ENCODE assay signal across 8 cellular contexts in genomic region chr15:90932660-90932991, GRCh38. TPM values are rescaled to one million over a fixed set of nuclear protein-coding genes. Genes with fewer than 3 reads are reported as not detected.
DNase-seq lines count a peak whose midpoint lies in the region; ATAC-seq, FAIRE-seq and TF ChIP-seq lines count a peak whose summit lies in the region.

No MANE protein-coding gene starts in this region.

- TF ChIP-seq EP300 in suprapubic skin (IDR thresholded peaks at IDR 0.05), result no peak

- no peaks in the 10 kb centered on the region for H3K27me3 Mint-ChIP-seq in T-helper 2 cell treated with Interferon-gamma antibody and Interleukin-4, amounts not matched to agents 5 μg/mL and 100 μg/mL, for 36 hours (ENCODE audit: low read depth)
- no peaks in the 10 kb centered on the region for H3K27me3 Mint-ChIP-seq in activated naive CD8-positive, alpha-beta T cell treated with anti-CD3 and anti-CD28 coated beads for 36 hours

- FAIRE-seq in H54 (lab: Jason Lieb, UNC), result no peak

- H3K9me3 ChIP-seq in liver (ENCODE audit: control insufficient read depth in 4 of 4, low read length in 3 of 4) (no peaks in the 10 kb centered on the region), suprapubic skin (no peaks in the 10 kb centered on the region)

- H3K9me3 Mint-ChIP-seq in T-helper 2 cell treated with Interferon-gamma antibody and Interleukin-4, amounts not matched to agents 5 μg/mL and 100 μg/mL, for 36 hours, result no peaks in the 10 kb centered on the region
- no peaks in the 10 kb centered on the region for H3K9me3 Mint-ChIP-seq in activated naive CD8-positive, alpha-beta T cell treated with anti-CD3 and anti-CD28 coated beads for 36 hours

- no peak overlapping the region for H3K9ac ChIP-seq in liver (ENCODE audit: low read depth in 1 of 2, low read length in 2 of 2)

- ATAC-seq in HG02884 (IDR thresholded peaks at IDR 0.05; ENCODE audit: unreplicated experiment), result no peak
- no peak for ATAC-seq in GM18861 (IDR thresholded peaks at IDR 0.05; ENCODE audit: unreplicated experiment)

- H3K27me3 ChIP-seq in liver (ENCODE audit: control insufficient read depth in 4 of 4, insufficient read depth in 4 of 4, low read length in 3 of 4) (no peaks in the 10 kb centered on the region), suprapubic skin (no peaks in the 10 kb centered on the region)

- no peaks in the 10 kb centered on the region for H3K36me3 ChIP-seq in liver (ENCODE audit: control insufficient read depth in 4 of 4, insufficient read depth in 3 of 4, low read depth in 1 of 4, low read length in 3 of 4)
- H3K36me3 ChIP-seq in suprapubic skin, result peaks cover 5% of the 10 kb centered on the region

- 19% methylated on average over 5 of the region's 5 CpGs for WGBS in liver
- 16% methylated on average over 4 of the region's 5 CpGs for WGBS in suprapubic skin

- H3K27ac ChIP-seq in liver (ENCODE audit: low read depth in 1 of 2, low read length in 2 of 2), result peak overlapping the region; percentile 93 to 94
- H3K27ac ChIP-seq in suprapubic skin, result peak overlapping the region; percentile 82

- H3K4me1 ChIP-seq in liver (ENCODE audit: control insufficient read depth in 4 of 4, insufficient read depth in 4 of 4, low read length in 3 of 4) (peaks cover 2 to 51% (median 32%) of the 10 kb centered on the region in 4 donors), suprapubic skin (peaks cover 72% of the 10 kb centered on the region)

- peak overlapping the region; percentile 100 for H3K4me3 Mint-ChIP-seq in T-helper 2 cell treated with Interferon-gamma antibody and Interleukin-4, amounts not matched to agents 5 μg/mL and 100 μg/mL, for 36 hours
- peak overlapping the region; percentile 98 for H3K4me3 Mint-ChIP-seq in activated naive CD8-positive, alpha-beta T cell treated with anti-CD3 and anti-CD28 coated beads for 36 hours

- H3K4me3 ChIP-seq in liver (ENCODE audit: low read depth in 1 of 3, low read length in 3 of 3) (peak overlapping the region in 1 of 3 donors; percentile 74), suprapubic skin (peak overlapping the region; percentile 64)

- no peak for TF ChIP-seq RAD21 in liver (IDR thresholded peaks at IDR 0.05)

- H3K4me1 Mint-ChIP-seq in T-helper 2 cell treated with Interferon-gamma antibody and Interleukin-4, amounts not matched to agents 5 μg/mL and 100 μg/mL, for 36 hours (ENCODE audit: low read depth), result peaks cover 52% of the 10 kb centered on the region
- peaks cover 49% of the 10 kb centered on the region for H3K4me1 Mint-ChIP-seq in activated naive CD8-positive, alpha-beta T cell treated with anti-CD3 and anti-CD28 coated beads for 36 hours

- TF ChIP-seq CTCF in liver (IDR thresholded peaks at IDR 0.05; ENCODE audit: low read depth, low read length, missing input control), result no peak
- TF ChIP-seq CTCF in suprapubic skin (IDR thresholded peaks at IDR 0.05), result no peak

- no peak for TF ChIP-seq POLR2A in suprapubic skin (IDR thresholded peaks at IDR 0.05)
- no peak for TF ChIP-seq POLR2A in H54 (IDR thresholded peaks at IDR 0.05; ENCODE audit: low read depth, low read length)

- peaks cover 17% of the 10 kb centered on the region for H3K36me3 Mint-ChIP-seq in T-helper 2 cell treated with Interferon-gamma antibody and Interleukin-4, amounts not matched to agents 5 μg/mL and 100 μg/mL, for 36 hours (ENCODE audit: low read depth)
- H3K36me3 Mint-ChIP-seq in activated naive CD8-positive, alpha-beta T cell treated with anti-CD3 and anti-CD28 coated beads for 36 hours, result peaks cover 16% of the 10 kb centered on the region

- peak overlapping the region; percentile 100 for H3K27ac Mint-ChIP-seq in T-helper 2 cell treated with Interferon-gamma antibody and Interleukin-4, amounts not matched to agents 5 μg/mL and 100 μg/mL, for 36 hours
- H3K27ac Mint-ChIP-seq in activated naive CD8-positive, alpha-beta T cell treated with anti-CD3 and anti-CD28 coated beads for 36 hours, result peak overlapping the region; percentile 99

- DNase-seq in T-helper 2 cell treated with Interferon-gamma antibody and Interleukin-4, amounts not matched to agents 5 μg/mL and 100 μg/mL, for 36 hours (ENCODE audit: low spot score), result no peak
- no peak for DNase-seq in T-helper 2 cell
- no peak for DNase-seq in activated naive CD8-positive, alpha-beta T cell treated with anti-CD3 and anti-CD28 coated beads for 36 hours
- no peak for DNase-seq in suprapubic skin (ENCODE audit: low spot score in 2 of 2)
- no peak for DNase-seq in H54 (ENCODE audit: insufficient read length, low spot score)

TF ChIP-seq in liver, 16 proteins besides CTCF, POLR2A, EP300 and RAD21:
- TF ChIP-seq HNF4G (IDR thresholded peaks at IDR 0.05), result no peak
- TF ChIP-seq SP1 (IDR thresholded peaks at IDR 0.05), result no peak
- TF ChIP-seq FOXA1 (IDR thresholded peaks at IDR 0.05), result no peak
- TF ChIP-seq REST (IDR thresholded peaks at IDR 0.05), result no peak
- no peak for TF ChIP-seq JUND (IDR thresholded peaks at IDR 0.05)
- no peak for TF ChIP-seq MAX (IDR thresholded peaks at IDR 0.05)
- no peak for TF ChIP-seq GABPA (IDR thresholded peaks at IDR 0.05 in 1 of 2, conservative IDR thresholded peaks at IDR 0.05 in 1 of 2)
- no peak for TF ChIP-seq TAF1 (conservative IDR thresholded peaks at IDR 0.05)
- TF ChIP-seq YY1 (IDR thresholded peaks at IDR 0.05), result no peak
- TF ChIP-seq FOXA2 (IDR thresholded peaks at IDR 0.05), result no peak
- no peak for TF ChIP-seq ZBTB33 (IDR thresholded peaks at IDR 0.05)
- no peak for TF ChIP-seq HNF4A (conservative IDR thresholded peaks at IDR 0.05)

RNA-seq across cellular contexts. Expression of gene HDDC3, which starts 0.3 kb away (rescaled TPM):
- 10 to 100 TPM; 38.4 to 44.3 TPM for total RNA-seq in activated naive CD8-positive, alpha-beta T cell treated with anti-CD3 and anti-CD28 coated beads for 36 hours
- total RNA-seq in liver (10 to 100 TPM; 12.5 to 15.3 TPM), suprapubic skin (100 to 1,000 TPM in 1 of 4 donors, 10 to 100 TPM in 3; 13.5 to 119 (median 17.0) TPM)
- 10 to 100 TPM; 12.9 to 15.4 TPM for polyA plus RNA-seq in liver

RNA-seq across cellular contexts. Expression of gene UNC45A, which starts 2.5 kb away (rescaled TPM):
- 10 to 100 TPM; 62.7 to 65.5 TPM for total RNA-seq in activated naive CD8-positive, alpha-beta T cell treated with anti-CD3 and anti-CD28 coated beads for 36 hours
- total RNA-seq in liver (10 to 100 TPM; 30.4 to 31.2 TPM), suprapubic skin (10 to 100 TPM; 52.4 to 94.5 (median 67.8) TPM)
- 10 to 100 TPM; 13.9 to 19.5 TPM for polyA plus RNA-seq in liver

RNA-seq across cellular contexts. Expression of gene RCCD1, which starts 22.1 kb away (rescaled TPM):
- 10 to 100 TPM; 23.3 to 23.6 TPM for total RNA-seq in activated naive CD8-positive, alpha-beta T cell treated with anti-CD3 and anti-CD28 coated beads for 36 hours
- total RNA-seq in liver (10 to 100 TPM in 1 of 2 donors, 1 to 10 TPM in 1; 4.1 to 13.3 TPM), suprapubic skin (10 to 100 TPM; 12.9 to 25.4 (median 17.9) TPM)
- polyA plus RNA-seq in liver, result 1 to 10 TPM; 3.6 to 4.6 TPM

RNA-seq across cellular contexts. Expression of gene MAN2A2, which starts 29.5 kb away (rescaled TPM):
- 10 to 100 TPM; 69.1 to 74.1 TPM for total RNA-seq in activated naive CD8-positive, alpha-beta T cell treated with anti-CD3 and anti-CD28 coated beads for 36 hours
- 100 to 1,000 TPM in 1 of 2 donors, 10 to 100 TPM in 1; 73.9 to 111 TPM for total RNA-seq in liver
- polyA plus RNA-seq in liver, result 10 to 100 TPM; 17.3 to 27.8 TPM
- 10 to 100 TPM; 51.3 to 91.9 (median 62.2) TPM for total RNA-seq in suprapubic skin

RNA-seq across cellular contexts. Expression of gene FES, which starts 48.3 kb away (rescaled TPM):
- 1 to 10 TPM; 2.1 to 2.5 TPM for total RNA-seq in activated naive CD8-positive, alpha-beta T cell treated with anti-CD3 and anti-CD28 coated beads for 36 hours
- total RNA-seq in liver (10 to 100 TPM; 42.8 to 43.1 TPM), suprapubic skin (10 to 100 TPM in 3 of 4 donors, 1 to 10 TPM in 1; 6.3 to 18.7 (median 11.8) TPM)
- polyA plus RNA-seq in liver, result 10 to 100 TPM; 12.1 to 14.7 TPM
